ENCODE assay signal across 14 cellular contexts in the genomic region with DNA sequence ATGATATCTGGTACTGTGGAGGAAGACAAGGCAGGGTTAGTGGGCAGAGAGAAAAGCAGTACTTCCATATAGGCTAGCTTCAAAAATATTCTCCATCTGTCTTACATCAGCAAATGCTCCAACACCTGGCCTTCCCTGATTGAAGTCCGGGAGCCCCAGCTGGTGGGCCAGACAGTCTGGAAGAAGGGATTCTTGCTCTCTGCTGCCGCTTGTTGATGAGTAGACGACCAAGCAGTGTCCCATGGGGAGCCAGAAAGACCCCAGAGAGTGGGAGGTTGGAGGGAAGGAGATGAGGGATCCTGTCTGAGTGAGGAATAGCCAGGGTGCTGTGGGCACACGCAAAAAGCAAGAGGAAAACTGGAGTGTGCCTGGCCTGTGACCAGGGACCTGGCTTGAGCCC.
"Had no signal": no experiment of that assay in that cellular context is flagged by ENCODE, and none has a peak within 500 bp of the region (broad histone marks: within the 10 kb centered on the region; RNA-seq: fewer than 3 reads in every experiment).

No MANE protein-coding gene starts in this region.

- H3K4me3 Mint-ChIP-seq: activated CD4-positive, alpha-beta T cell treated with anti-CD3 and anti-CD28 coated beads, Interleukin-2, amount 10 ng/mL, durations not matched to agents 24 days and 14 days; activated T-cell treated with anti-CD3 and anti-CD28 coated beads, Interleukin-2, amount 50 U/mL, for 72 hours; stimulated activated naive CD8-positive, alpha-beta T cell treated with anti-CD3 and anti-CD28 coated beads, Interleukin-15, Interleukin-2, amounts not matched to agents 100 ng/mL and 50 ng/mL, for 24 hours had no signal

- H3K27ac ChIP-seq: skin epidermis, suprapubic skin had no signal

- DNase-seq: activated CD4-positive, alpha-beta T cell treated with anti-CD3 and anti-CD28 coated beads, Interleukin-2, amount 10 ng/mL, durations not matched to agents 24 days and 14 days; activated CD4-positive, CD25-positive, alpha-beta regulatory T cell; activated CD8-positive, alpha-beta memory T cell treated with anti-CD3 and anti-CD28 coated beads, Interleukin-2, amount 50 U/mL, for 48 hours; activated gamma-delta T cell; activated T-cell treated with anti-CD3 and anti-CD28 coated beads, Interleukin-2, amount 50 U/mL, for 72 hours; caudate nucleus; left colon; midbrain; trophoblast cell had no signal

- H3K27ac Mint-ChIP-seq: activated CD4-positive, alpha-beta T cell treated with anti-CD3 and anti-CD28 coated beads, Interleukin-2, amount 10 ng/mL, durations not matched to agents 24 days and 14 days; activated naive CD4-positive, alpha-beta T cell treated with anti-CD3 and anti-CD28 coated beads, Interleukin-2, amount 50 U/mL, for 72 hours; activated T-cell treated with anti-CD3 and anti-CD28 coated beads, Interleukin-2, amount 50 U/mL, for 72 hours; stimulated activated naive CD8-positive, alpha-beta T cell treated with anti-CD3 and anti-CD28 coated beads, Interleukin-15, Interleukin-2, amounts not matched to agents 100 ng/mL and 50 ng/mL, for 24 hours had no signal

- H3K9me3 Mint-ChIP-seq: activated naive CD4-positive, alpha-beta T cell treated with anti-CD3 and anti-CD28 coated beads, Interleukin-2, amount 50 U/mL, for 72 hours; activated T-cell treated with anti-CD3 and anti-CD28 coated beads, Interleukin-2, amount 50 U/mL, for 72 hours; stimulated activated naive CD8-positive, alpha-beta T cell treated with anti-CD3 and anti-CD28 coated beads, Interleukin-15, Interleukin-2, amounts not matched to agents 100 ng/mL and 50 ng/mL, for 24 hours had no signal

- H3K9me3 ChIP-seq: suprapubic skin had no signal

- H3K36me3 ChIP-seq: suprapubic skin had no signal

- ATAC-seq: activated naive CD4-positive, alpha-beta T cell treated with anti-CD3 and anti-CD28 coated beads, Interleukin-2, amount 50 U/mL, for 72 hours; activated T-cell treated with anti-CD3 and anti-CD28 coated beads, Interleukin-2, amount 50 U/mL, for 72 hours; left colon had no signal

- H3K4me3 ChIP-seq: lung, skin epidermis, suprapubic skin had no signal
